ENCODE assay signal across 1 cellular context in the genomic region with DNA sequence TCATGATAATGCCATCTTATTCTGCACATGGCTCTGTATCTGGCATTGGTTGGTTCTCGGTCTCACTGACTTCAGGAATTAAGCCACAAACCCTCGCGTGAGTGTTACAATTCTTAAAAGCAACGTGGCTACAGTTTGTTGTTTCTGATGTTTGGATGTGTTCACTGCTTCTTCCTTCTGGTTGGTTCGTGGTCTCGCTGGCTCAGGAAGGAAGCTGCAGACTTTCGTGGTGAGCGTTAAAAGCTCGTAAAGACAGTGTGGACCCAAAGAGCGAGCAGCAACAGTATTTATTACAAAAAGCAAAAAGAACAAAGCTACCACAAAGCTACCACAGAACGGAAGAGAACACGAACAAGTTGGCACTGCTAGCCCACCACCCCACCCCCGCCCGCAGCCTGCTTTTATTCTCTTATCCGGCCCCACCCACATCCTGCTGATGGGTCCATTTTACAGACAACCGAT.
TF ChIP-seq lines count a peak whose summit lies in the region.

No MANE protein-coding gene starts in this region.

TF ChIP-seq in GM23338, 12 proteins besides CTCF, POLR2A, EP300 and RAD21 (continued from another document):
- no peak for TF ChIP-seq ZNF462 (CRISPR knock-in tag; IDR thresholded peaks at IDR 0.05)
- no peak for TF ChIP-seq NANOG (IDR thresholded peaks at IDR 0.05; ENCODE audit: borderline replicate concordance)
